ENCODE assay signal across 1 cellular context in genomic region chr21:45246014-45246413, GRCh38.
TF ChIP-seq lines count a peak whose summit lies in the region.

No MANE protein-coding gene starts in this region.

TF ChIP-seq in IMR-90, 13 proteins besides CTCF, POLR2A, EP300 and RAD21 (continued from another document):
- no peak for TF ChIP-seq MAZ (IDR thresholded peaks at IDR 0.05; ENCODE audit: borderline replicate concordance, low read depth, low read length)
